Comparison of ENCODE assay signal across 1 cellular context in the genomic region with DNA sequence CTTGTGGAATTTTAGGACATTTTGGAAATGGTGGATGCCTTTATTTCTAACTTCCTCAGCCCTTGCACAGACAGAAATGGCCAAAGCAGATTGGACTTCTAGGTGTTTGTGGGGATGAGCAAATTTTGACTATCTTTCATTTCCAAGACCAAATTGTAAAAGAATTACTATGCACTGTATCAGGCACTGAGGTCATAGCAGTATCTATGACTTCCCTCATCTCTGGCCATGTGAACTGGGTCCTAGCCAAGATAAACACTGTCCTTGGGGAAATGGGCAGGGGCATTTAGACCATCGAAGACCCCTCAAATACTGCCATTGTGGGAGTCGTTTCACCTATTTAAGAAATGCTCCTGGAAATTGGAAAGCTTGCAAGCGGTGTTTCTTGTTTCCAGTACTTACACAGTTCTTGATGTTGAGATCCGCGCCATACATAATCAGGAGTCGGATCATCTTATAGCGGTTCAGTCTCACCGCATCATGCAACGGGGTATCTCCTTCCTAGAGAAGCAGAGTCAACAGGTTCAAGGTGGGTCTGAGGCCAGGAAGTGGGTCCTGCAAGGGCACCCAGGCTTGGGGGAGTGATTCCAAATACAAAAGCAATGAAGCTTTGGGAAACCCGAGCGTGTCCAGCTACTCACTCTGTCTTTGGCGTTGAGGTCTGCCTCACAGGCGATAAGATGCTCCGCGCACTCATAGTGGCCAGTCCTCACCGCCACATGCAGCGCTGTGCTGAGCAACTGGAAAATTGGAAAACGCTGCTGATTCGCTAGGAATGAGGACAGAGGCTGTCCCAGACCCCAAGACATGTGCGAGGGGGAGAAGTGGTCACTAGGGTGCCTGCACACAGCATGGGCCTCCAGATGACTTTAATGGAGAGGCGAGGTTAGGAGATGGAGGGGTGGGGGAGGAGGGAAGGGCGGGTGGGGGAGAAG.
TF ChIP-seq lines count a peak whose summit lies in the region.

No MANE protein-coding gene starts in this region.

TF ChIP-seq in GM23338, 12 proteins besides CTCF, POLR2A, EP300 and RAD21:
- TF ChIP-seq CREB1 (CRISPR knock-in tag; IDR thresholded peaks at IDR 0.05; ENCODE audit: low read depth) (no peak), EZH2 (IDR thresholded peaks at IDR 0.05; ENCODE audit: low read depth, unreplicated experiment) (peak; percentile 20), REST (IDR thresholded peaks at IDR 0.05; ENCODE audit: unreplicated experiment) (no peak), JUNB (IDR thresholded peaks at IDR 0.05; ENCODE audit: unreplicated experiment) (no peak)
TF ChIP-seq in GM23338: peak in this region for 1.
